ENCODE assay signal across 15 cellular contexts in genomic region chr4:23891064-23891421, GRCh38. TPM values are rescaled to one million over a fixed set of nuclear protein-coding genes. Genes with fewer than 3 reads are reported as not detected.
DNase-seq lines count a peak whose midpoint lies in the region; ATAC-seq and TF ChIP-seq lines count a peak whose summit lies in the region.
"Had no signal": no experiment of that assay in that cellular context is flagged by ENCODE, and none has a peak within 500 bp of the region (broad histone marks: within the 10 kb centered on the region; RNA-seq: fewer than 3 reads in every experiment).

No MANE protein-coding gene starts in this region.

- H3K4me3 ChIP-seq in SK-N-MC (peak overlapping the region; percentile 75), esophagus muscularis mucosa (peak overlapping the region; percentile 55 to 63 (median 60)), tibial nerve (peak overlapping the region in 3 of 4 donors; percentile 31 to 52 (median 43))

- peaks cover 13 to 63% (median 50%) of the 10 kb centered on the region in 4 donors for H3K4me1 ChIP-seq in esophagus muscularis mucosa
- H3K4me1 ChIP-seq in tibial nerve: peaks cover 0 to 34% (median 0%) of the 10 kb centered on the region in 4 donors

- POLR2A ChIA-PET in activated CD4-positive, alpha-beta T cell treated with anti-CD3 and anti-CD28 coated beads for 36 hours (lab: Charles Lee): no interaction called here

- peaks cover 30% of the 10 kb centered on the region for H3K4me1 Mint-ChIP-seq in neural crest cell
- peaks cover 19% of the 10 kb centered on the region for H3K4me1 Mint-ChIP-seq in activated CD4-positive, alpha-beta T cell treated with anti-CD3 and anti-CD28 coated beads for 36 hours

- no peak overlapping the region for H3K27ac Mint-ChIP-seq in neural crest cell (ENCODE audit: unreplicated experiment)
- H3K27ac Mint-ChIP-seq in activated CD4-positive, alpha-beta T cell treated with anti-CD3 and anti-CD28 coated beads for 36 hours: no peak overlapping the region
- H3K27ac Mint-ChIP-seq: CD4-positive, alpha-beta memory T cell; stimulated activated memory B cell treated with anti-CD40 and anti-IgM and Interleukin-4, amounts not matched to agents 10 μg/mL and 1 μg/mL and 100 μg/mL, for 72 hours had no signal

- DNase-seq in SK-N-MC (ENCODE audit: low read depth, low spot score): no peak
- DNase-seq in esophagus muscularis mucosa (ENCODE audit: extremely low spot score): no peak
- no peak for DNase-seq in neural crest cell (ENCODE audit: low read depth, low spot score)
- DNase-seq in tibial nerve (ENCODE audit: low spot score in 2 of 2): no peak
- DNase-seq in activated CD4-positive, alpha-beta T cell treated with anti-CD3 and anti-CD28 coated beads for 36 hours: no peak
- DNase-seq in activated naive CD4-positive, alpha-beta T cell (lab: John Stamatoyannopoulos, UW): no peak
- DNase-seq: adrenal gland; CD4-positive, alpha-beta memory T cell; effector CD8-positive, alpha-beta T cell; kidney glomerular epithelial cell; nucleus accumbens; stimulated activated CD4-positive, alpha-beta T cell treated with anti-CD3 and anti-CD28 coated beads, Interleukin-2, amount 100 ng/mL, for 48 hours had no signal

- H3K27me3 Mint-ChIP-seq in neural crest cell (ENCODE audit: low read depth): peaks cover 8% of the 10 kb centered on the region
- H3K27me3 Mint-ChIP-seq in activated CD4-positive, alpha-beta T cell treated with anti-CD3 and anti-CD28 coated beads for 36 hours: peaks cover 25% of the 10 kb centered on the region
- H3K27me3 Mint-ChIP-seq: stimulated activated memory B cell treated with anti-CD40 and anti-IgM and Interleukin-4, amounts not matched to agents 10 μg/mL and 1 μg/mL and 100 μg/mL, for 72 hours had no signal

- TF ChIP-seq POLR2A in esophagus muscularis mucosa (IDR thresholded peaks at IDR 0.05; ENCODE audit: low read depth) (no peak), tibial nerve (IDR thresholded peaks at IDR 0.05) (no peak)

- H3K4me3 Mint-ChIP-seq in neural crest cell: peak overlapping the region; percentile 82
- no peak overlapping the region for H3K4me3 Mint-ChIP-seq in activated CD4-positive, alpha-beta T cell treated with anti-CD3 and anti-CD28 coated beads for 36 hours
- H3K4me3 Mint-ChIP-seq: stimulated activated memory B cell treated with anti-CD40 and anti-IgM and Interleukin-4, amounts not matched to agents 10 μg/mL and 1 μg/mL and 100 μg/mL, for 72 hours had no signal

- TF ChIP-seq CTCF in esophagus muscularis mucosa (IDR thresholded peaks at IDR 0.05): no peak
- TF ChIP-seq CTCF in neural crest cell (conservative IDR thresholded peaks at IDR 0.05): no peak
- no peak for TF ChIP-seq CTCF in tibial nerve (IDR thresholded peaks at IDR 0.05)

- TF ChIP-seq EP300 in esophagus muscularis mucosa (IDR thresholded peaks at IDR 0.05) (no peak), tibial nerve (IDR thresholded peaks at IDR 0.05) (no peak)

- H3K36me3 Mint-ChIP-seq in neural crest cell (ENCODE audit: low read depth): no peaks in the 10 kb centered on the region
- no peaks in the 10 kb centered on the region for H3K36me3 Mint-ChIP-seq in activated CD4-positive, alpha-beta T cell treated with anti-CD3 and anti-CD28 coated beads for 36 hours (ENCODE audit: low read depth)
- H3K36me3 Mint-ChIP-seq: CD4-positive, alpha-beta memory T cell; stimulated activated memory B cell treated with anti-CD40 and anti-IgM and Interleukin-4, amounts not matched to agents 10 μg/mL and 1 μg/mL and 100 μg/mL, for 72 hours had no signal

- no peak for ATAC-seq in HG02981 (IDR thresholded peaks at IDR 0.05; ENCODE audit: unreplicated experiment)
- no peak for ATAC-seq in activated CD4-positive, alpha-beta T cell treated with anti-CD3 and anti-CD28 coated beads for 36 hours
- ATAC-seq: stimulated activated memory B cell treated with anti-CD40 and anti-IgM and Interleukin-4, amounts not matched to agents 10 μg/mL and 1 μg/mL and 100 μg/mL, for 72 hours had no signal

- intact Hi-C loops in esophagus muscularis mucosa (cut with DNase I): no loop called here
- intact Hi-C loops in activated CD4-positive, alpha-beta T cell treated with anti-CD3 and anti-CD28 coated beads for 36 hours (cut with DNase I, micrococcal nuclease): no loop called here

- peak overlapping the region; percentile 53 for H3K9ac ChIP-seq in SK-N-MC (ENCODE audit: insufficient read length)

- H3K9me3 ChIP-seq in SK-N-MC (ENCODE audit: low read depth, low read length) (no peaks in the 10 kb centered on the region), esophagus muscularis mucosa (no peaks in the 10 kb centered on the region), tibial nerve (no peaks in the 10 kb centered on the region)
- H3K9me3 ChIP-seq: adrenal gland had no signal

- CTCF ChIA-PET in activated CD4-positive, alpha-beta T cell treated with anti-CD3 and anti-CD28 coated beads for 36 hours (lab: Charles Lee): no interaction called here

- peak overlapping the region; percentile 46; the same call in 1 of the 2 replicates for H3K27ac ChIP-seq in SK-N-MC
- peak overlapping the region; percentile 86 to 90 (median 87) for H3K27ac ChIP-seq in esophagus muscularis mucosa (replicated peaks in 1 of 4)
- H3K27ac ChIP-seq in tibial nerve: peak overlapping the region in 2 of 4 donors; percentile 45 to 77

- no peaks in the 10 kb centered on the region for H3K9me3 Mint-ChIP-seq in neural crest cell
- H3K9me3 Mint-ChIP-seq in activated CD4-positive, alpha-beta T cell treated with anti-CD3 and anti-CD28 coated beads for 36 hours (ENCODE audit: low read depth): no peaks in the 10 kb centered on the region

- WGBS in esophagus muscularis mucosa: 28% methylated on average over 1 of the region's 1 CpG
- WGBS in tibial nerve, 2 donors: 27 to 28% methylated on average over 1 of the region's 1 CpG

- H3K36me3 ChIP-seq in SK-N-MC (ENCODE audit: insufficient read depth, low read length): no peaks in the 10 kb centered on the region
- H3K36me3 ChIP-seq in esophagus muscularis mucosa: no peaks in the 10 kb centered on the region
- H3K36me3 ChIP-seq in tibial nerve: no peaks in the 10 kb centered on the region
- H3K36me3 ChIP-seq: adrenal gland had no signal

- H3K27me3 ChIP-seq in esophagus muscularis mucosa: no peaks in the 10 kb centered on the region
- H3K27me3 ChIP-seq in tibial nerve: no peaks in the 10 kb centered on the region
- H3K27me3 ChIP-seq: adrenal gland had no signal

RNA-seq across cellular contexts. Expression of gene PPARGC1A, which starts 1.2 kb away (rescaled TPM):
- 10 to 100 TPM; 13.8 to 22.8 (median 17.1) TPM for total RNA-seq in esophagus muscularis mucosa
- total RNA-seq in neural crest cell: 2.2 and 2.8 TPM in 2 replicates
- 10 to 100 TPM in 1 of 4 donors, 1 to 10 TPM in 3; 4.6 to 14.7 (median 6.8) TPM for total RNA-seq in tibial nerve
- total RNA-seq in activated CD4-positive, alpha-beta T cell treated with anti-CD3 and anti-CD28 coated beads for 36 hours: not detected
- total RNA-seq: CD4-positive, alpha-beta memory T cell; G401 had no signal
